In genomic region chr22:46561435-46561905, GRCh38 we compare ENCODE assay signal across 9 cellular contexts. TPM values are rescaled to one million over a fixed set of nuclear protein-coding genes. Genes with fewer than 3 reads are reported as not detected.
DNase-seq lines count a peak whose midpoint lies in the region; ATAC-seq and TF ChIP-seq lines count a peak whose summit lies in the region.
"Had no signal": no experiment of that assay in that cellular context is flagged by ENCODE, and none has a peak within 500 bp of the region (broad histone marks: within the 10 kb centered on the region; RNA-seq: fewer than 3 reads in every experiment).

No MANE protein-coding gene starts in this region.

- no peak overlapping the region for H3K9ac ChIP-seq in neural progenitor cell

- H3K27ac Mint-ChIP-seq in WTC11 (no peak overlapping the region), neural progenitor cell (peak overlapping the region; percentile 72)

- H3K27me3 Mint-ChIP-seq in WTC11 (ENCODE audit: low read depth), result no peaks in the 10 kb centered on the region; the same call in 1 of the 2 replicates
- peaks cover 10% of the 10 kb centered on the region for H3K27me3 Mint-ChIP-seq in neural progenitor cell (ENCODE audit: insufficient read depth, low read depth)

- no peaks in the 10 kb centered on the region for H3K79me2 ChIP-seq in neural progenitor cell (ENCODE audit: low read depth)

- H3F3A ChIP-seq in neural progenitor cell (ENCODE audit: low read depth), result peaks cover 15% of the 10 kb centered on the region

- H3K4me3 Mint-ChIP-seq in WTC11 (peak overlapping the region; percentile 55), neural progenitor cell (peak overlapping the region; percentile 64)

- H2AFZ ChIP-seq in neural progenitor cell (replicated peaks), result peak overlapping the region; percentile 99

- H3K4me2 ChIP-seq in neural progenitor cell, result peak overlapping the region; percentile 62

- H4K20me1 ChIP-seq in neural progenitor cell (ENCODE audit: low read depth), result no peaks in the 10 kb centered on the region

- CTCF ChIA-PET in WTC11 (lab: Charles Lee), result interaction anchor here (1.2 to 4.1 kb wide), 3 partner anchors 91 to 194 kb away, joined by 3 to 49 read pairs (median 45); no protein-coding TSS in a partner anchor

- no peaks in the 10 kb centered on the region; the same call in 1 of the 2 replicates for H3K36me3 Mint-ChIP-seq in WTC11
- no peaks in the 10 kb centered on the region for H3K36me3 Mint-ChIP-seq in neural progenitor cell

- DNase-seq in activated CD4-positive, alpha-beta T cell treated with anti-CD3 and anti-CD28 coated beads for 48 hours, result peak; percentile 69
- no peak for DNase-seq in activated CD4-positive, alpha-beta T cell treated with anti-CD3 and anti-CD28 coated beads, Interleukin-2, amount 50 U/mL, for 1 hour
- DNase-seq in LNCaP clone FGC (ENCODE audit: low read depth), result peak; percentile 87
- peak; percentile 64 for DNase-seq in WTC11 (ENCODE audit: low spot score)
- peak; percentile 57 for DNase-seq in neural progenitor cell (ENCODE audit: low spot score)
- no peak for DNase-seq in NCI-H2029 treated with DMSO at 0.1 percent for 48 hours (lab: John Stamatoyannopoulos, UW)
- DNase-seq in islet precursor cell, result no peak
- no peak for DNase-seq in GF-D8 (lab: John Stamatoyannopoulos, UW)
- DNase-seq: DMS153 had no signal

- peak; percentile 37 for ATAC-seq in WTC11

- no peaks in the 10 kb centered on the region for H3K36me3 ChIP-seq in neural progenitor cell

- peaks cover 6% of the 10 kb centered on the region; the same call in 1 of the 2 replicates for H3K4me1 Mint-ChIP-seq in WTC11
- H3K4me1 Mint-ChIP-seq in neural progenitor cell, result peaks cover 18% of the 10 kb centered on the region

- TF ChIP-seq CTCF in LNCaP clone FGC (IDR thresholded peaks at IDR 0.05; ENCODE audit: control insufficient read depth, extremely low read depth, insufficient read depth), result no peak
- no peak for TF ChIP-seq CTCF in WTC11 (IDR thresholded peaks at IDR 0.05)
- TF ChIP-seq CTCF in neural progenitor cell (IDR thresholded peaks at IDR 0.05), result no peak

- no peaks in the 10 kb centered on the region for H3K9me3 ChIP-seq in neural progenitor cell (ENCODE audit: low read depth)

- POLR2A ChIA-PET in WTC11 (lab: Charles Lee), result interaction anchor here (0.9 kb wide), 1 partner anchor 14 kb away, joined by 4 read pairs; no protein-coding TSS in a partner anchor

- H3K27ac ChIP-seq in neural progenitor cell, result no peak overlapping the region

- H3K9me3 Mint-ChIP-seq in WTC11, result peaks cover 6% of the 10 kb centered on the region
- no peaks in the 10 kb centered on the region for H3K9me3 Mint-ChIP-seq in neural progenitor cell

- no peaks in the 10 kb centered on the region for H3K27me3 ChIP-seq in neural progenitor cell

- peaks cover 12% of the 10 kb centered on the region for H3K4me1 ChIP-seq in neural progenitor cell

- H3K4me3 ChIP-seq in LNCaP clone FGC (ENCODE audit: low read depth, low read length) (peak overlapping the region; percentile 68), neural progenitor cell (peak overlapping the region; percentile 41)

TF ChIP-seq in WTC11, 78 proteins besides CTCF, POLR2A, EP300 and RAD21 (continues in another document):
- TF ChIP-seq, protein P1, sequence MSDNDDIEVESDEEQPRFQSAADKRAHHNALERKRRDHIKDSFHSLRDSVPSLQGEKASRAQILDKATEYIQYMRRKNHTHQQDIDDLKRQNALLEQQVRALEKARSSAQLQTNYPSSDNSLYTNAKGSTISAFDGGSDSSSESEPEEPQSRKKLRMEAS (CRISPR knock-in tag; IDR thresholded peaks at IDR 0.05), result peak; percentile 41; the same call in 1 of the 2 replicates
- TF ChIP-seq NR1H2 (CRISPR knock-in tag; IDR thresholded peaks at IDR 0.05) (no peak), OVOL2 (CRISPR knock-in tag; IDR thresholded peaks at IDR 0.05; ENCODE audit: borderline replicate concordance) (no peak), CBFB (CRISPR knock-in tag; IDR thresholded peaks at IDR 0.05; ENCODE audit: low read depth) (0 out of 2 replicates have a peak, but pooled peaks have one; percentile 25), CREM (CRISPR knock-in tag; IDR thresholded peaks at IDR 0.05) (no peak), ZNF317 (CRISPR knock-in tag; IDR thresholded peaks at IDR 0.05; ENCODE audit: borderline replicate concordance, low read depth) (no peak), TCF7 (CRISPR knock-in tag; IDR thresholded peaks at IDR 0.05; ENCODE audit: low read depth) (no peak), JUN (CRISPR knock-in tag; IDR thresholded peaks at IDR 0.05) (no peak), SOX15 (CRISPR knock-in tag; IDR thresholded peaks at IDR 0.05) (no peak), CREB1 (CRISPR knock-in tag; IDR thresholded peaks at IDR 0.05) (no peak)
- TF ChIP-seq, protein P2, sequence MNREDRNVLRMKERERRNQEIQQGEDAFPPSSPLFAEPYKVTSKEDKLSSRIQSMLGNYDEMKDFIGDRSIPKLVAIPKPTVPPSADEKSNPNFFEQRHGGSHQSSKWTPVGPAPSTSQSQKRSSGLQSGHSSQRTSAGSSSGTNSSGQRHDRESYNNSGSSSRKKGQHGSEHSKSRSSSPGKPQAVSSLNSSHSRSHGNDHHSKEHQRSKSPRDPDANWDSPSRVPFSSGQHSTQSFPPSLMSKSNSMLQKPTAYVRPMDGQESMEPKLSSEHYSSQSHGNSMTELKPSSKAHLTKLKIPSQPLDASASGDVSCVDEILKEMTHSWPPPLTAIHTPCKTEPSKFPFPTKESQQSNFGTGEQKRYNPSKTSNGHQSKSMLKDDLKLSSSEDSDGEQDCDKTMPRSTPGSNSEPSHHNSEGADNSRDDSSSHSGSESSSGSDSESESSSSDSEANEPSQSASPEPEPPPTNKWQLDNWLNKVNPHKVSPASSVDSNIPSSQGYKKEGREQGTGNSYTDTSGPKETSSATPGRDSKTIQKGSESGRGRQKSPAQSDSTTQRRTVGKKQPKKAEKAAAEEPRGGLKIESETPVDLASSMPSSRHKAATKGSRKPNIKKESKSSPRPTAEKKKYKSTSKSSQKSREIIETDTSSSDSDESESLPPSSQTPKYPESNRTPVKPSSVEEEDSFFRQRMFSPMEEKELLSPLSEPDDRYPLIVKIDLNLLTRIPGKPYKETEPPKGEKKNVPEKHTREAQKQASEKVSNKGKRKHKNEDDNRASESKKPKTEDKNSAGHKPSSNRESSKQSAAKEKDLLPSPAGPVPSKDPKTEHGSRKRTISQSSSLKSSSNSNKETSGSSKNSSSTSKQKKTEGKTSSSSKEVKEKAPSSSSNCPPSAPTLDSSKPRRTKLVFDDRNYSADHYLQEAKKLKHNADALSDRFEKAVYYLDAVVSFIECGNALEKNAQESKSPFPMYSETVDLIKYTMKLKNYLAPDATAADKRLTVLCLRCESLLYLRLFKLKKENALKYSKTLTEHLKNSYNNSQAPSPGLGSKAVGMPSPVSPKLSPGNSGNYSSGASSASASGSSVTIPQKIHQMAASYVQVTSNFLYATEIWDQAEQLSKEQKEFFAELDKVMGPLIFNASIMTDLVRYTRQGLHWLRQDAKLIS (CRISPR knock-in tag; IDR thresholded peaks at IDR 0.05; ENCODE audit: borderline replicate concordance), result no peak
- TF ChIP-seq, protein P3, sequence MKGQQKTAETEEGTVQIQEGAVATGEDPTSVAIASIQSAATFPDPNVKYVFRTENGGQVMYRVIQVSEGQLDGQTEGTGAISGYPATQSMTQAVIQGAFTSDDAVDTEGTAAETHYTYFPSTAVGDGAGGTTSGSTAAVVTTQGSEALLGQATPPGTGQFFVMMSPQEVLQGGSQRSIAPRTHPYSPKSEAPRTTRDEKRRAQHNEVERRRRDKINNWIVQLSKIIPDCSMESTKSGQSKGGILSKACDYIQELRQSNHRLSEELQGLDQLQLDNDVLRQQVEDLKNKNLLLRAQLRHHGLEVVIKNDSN (CRISPR knock-in tag; IDR thresholded peaks at IDR 0.05), result peak; percentile 98
- TF ChIP-seq, protein P4, sequence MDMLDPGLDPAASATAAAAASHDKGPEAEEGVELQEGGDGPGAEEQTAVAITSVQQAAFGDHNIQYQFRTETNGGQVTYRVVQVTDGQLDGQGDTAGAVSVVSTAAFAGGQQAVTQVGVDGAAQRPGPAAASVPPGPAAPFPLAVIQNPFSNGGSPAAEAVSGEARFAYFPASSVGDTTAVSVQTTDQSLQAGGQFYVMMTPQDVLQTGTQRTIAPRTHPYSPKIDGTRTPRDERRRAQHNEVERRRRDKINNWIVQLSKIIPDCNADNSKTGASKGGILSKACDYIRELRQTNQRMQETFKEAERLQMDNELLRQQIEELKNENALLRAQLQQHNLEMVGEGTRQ (CRISPR knock-in tag; IDR thresholded peaks at IDR 0.05), result peak; percentile 98
- TF ChIP-seq, protein P5, sequence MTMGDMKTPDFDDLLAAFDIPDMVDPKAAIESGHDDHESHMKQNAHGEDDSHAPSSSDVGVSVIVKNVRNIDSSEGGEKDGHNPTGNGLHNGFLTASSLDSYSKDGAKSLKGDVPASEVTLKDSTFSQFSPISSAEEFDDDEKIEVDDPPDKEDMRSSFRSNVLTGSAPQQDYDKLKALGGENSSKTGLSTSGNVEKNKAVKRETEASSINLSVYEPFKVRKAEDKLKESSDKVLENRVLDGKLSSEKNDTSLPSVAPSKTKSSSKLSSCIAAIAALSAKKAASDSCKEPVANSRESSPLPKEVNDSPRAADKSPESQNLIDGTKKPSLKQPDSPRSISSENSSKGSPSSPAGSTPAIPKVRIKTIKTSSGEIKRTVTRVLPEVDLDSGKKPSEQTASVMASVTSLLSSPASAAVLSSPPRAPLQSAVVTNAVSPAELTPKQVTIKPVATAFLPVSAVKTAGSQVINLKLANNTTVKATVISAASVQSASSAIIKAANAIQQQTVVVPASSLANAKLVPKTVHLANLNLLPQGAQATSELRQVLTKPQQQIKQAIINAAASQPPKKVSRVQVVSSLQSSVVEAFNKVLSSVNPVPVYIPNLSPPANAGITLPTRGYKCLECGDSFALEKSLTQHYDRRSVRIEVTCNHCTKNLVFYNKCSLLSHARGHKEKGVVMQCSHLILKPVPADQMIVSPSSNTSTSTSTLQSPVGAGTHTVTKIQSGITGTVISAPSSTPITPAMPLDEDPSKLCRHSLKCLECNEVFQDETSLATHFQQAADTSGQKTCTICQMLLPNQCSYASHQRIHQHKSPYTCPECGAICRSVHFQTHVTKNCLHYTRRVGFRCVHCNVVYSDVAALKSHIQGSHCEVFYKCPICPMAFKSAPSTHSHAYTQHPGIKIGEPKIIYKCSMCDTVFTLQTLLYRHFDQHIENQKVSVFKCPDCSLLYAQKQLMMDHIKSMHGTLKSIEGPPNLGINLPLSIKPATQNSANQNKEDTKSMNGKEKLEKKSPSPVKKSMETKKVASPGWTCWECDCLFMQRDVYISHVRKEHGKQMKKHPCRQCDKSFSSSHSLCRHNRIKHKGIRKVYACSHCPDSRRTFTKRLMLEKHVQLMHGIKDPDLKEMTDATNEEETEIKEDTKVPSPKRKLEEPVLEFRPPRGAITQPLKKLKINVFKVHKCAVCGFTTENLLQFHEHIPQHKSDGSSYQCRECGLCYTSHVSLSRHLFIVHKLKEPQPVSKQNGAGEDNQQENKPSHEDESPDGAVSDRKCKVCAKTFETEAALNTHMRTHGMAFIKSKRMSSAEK (CRISPR knock-in tag; IDR thresholded peaks at IDR 0.05; ENCODE audit: borderline replicate concordance), result 0 out of 2 replicates have a peak, but pooled peaks have one; percentile 30

RNA-seq across cellular contexts. Expression of gene CELSR1, which starts 24.1 kb away (rescaled TPM):
- 16.8 to 20.8 TPM (median 19.9 TPM) in 3 replicates for total RNA-seq in WTC11 (2021)
- total RNA-seq in neural progenitor cell (ENCODE audit: low replicate concordance), result 12.3 and 18.0 TPM in 2 replicates

RNA-seq across cellular contexts. Expression of gene GRAMD4, which starts 58.7 kb away (rescaled TPM):
- total RNA-seq in WTC11 (2021), result 32.8 to 41.0 TPM (median 33.1 TPM) in 3 replicates
- total RNA-seq in neural progenitor cell (ENCODE audit: low replicate concordance), result 30.2 and 32.2 TPM in 2 replicates

Comparison
In these comparisons a context has a peak if more than half of its experiments do, and no peak if none do; other contexts are left out.
1. DNase-seq: peak in activated CD4-positive, alpha-beta T cell treated with anti-CD3 and anti-CD28 coated beads for 48 hours (single experiment), LNCaP clone FGC (single experiment), WTC11 (single experiment) and neural progenitor cell (single experiment); none in activated CD4-positive, alpha-beta T cell treated with anti-CD3 and anti-CD28 coated beads, Interleukin-2, amount 50 U/mL, for 1 hour (single experiment), NCI-H2029 treated with DMSO at 0.1 percent for 48 hours (single experiment), islet precursor cell (single experiment) and GF-D8 (single experiment).